ENCODE assay signal across 8 cellular contexts in genomic region chr10:69362471-69362954, GRCh38. TPM values are rescaled to one million over a fixed set of nuclear protein-coding genes. Genes with fewer than 3 reads are reported as not detected.
DNase-seq lines count a peak whose midpoint lies in the region; ATAC-seq and TF ChIP-seq lines count a peak whose summit lies in the region.

No MANE protein-coding gene starts in this region.

- no peak overlapping the region for H3K4me3 ChIP-seq in foreskin fibroblast (ENCODE audit: low read depth in 1 of 2, low read length in 2 of 2)

- DNase-seq in H4 (ENCODE audit: low spot score) (peak; percentile 75), T1000 (lab: John Stamatoyannopoulos, UW) (peak; percentile 45), foreskin fibroblast (peak; percentile 79 to 90), immature natural killer cell (no peak), NCI-H345 treated with DMSO at 0.1 percent for 48 hours (lab: John Stamatoyannopoulos, UW; ENCODE audit: unreplicated experiment) (no peak)
- DNase-seq in stimulated activated effector memory CD8-positive, alpha-beta T cell treated with anti-CD3 and anti-CD28 coated beads, Interleukin-12 subunit alpha, Interleukin-12 subunit beta, amount 100 ng/mL, for 72 hours (ENCODE audit: low spot score in 2 of 2) = no peak

- H3K27ac Mint-ChIP-seq in stimulated activated effector memory CD8-positive, alpha-beta T cell treated with anti-CD3 and anti-CD28 coated beads, Interleukin-12 subunit alpha, Interleukin-12 subunit beta, amount 100 ng/mL, for 72 hours = peak overlapping the region; percentile 69
- no peak overlapping the region for H3K27ac Mint-ChIP-seq in immature natural killer cell

- no peak overlapping the region for H3K4me3 Mint-ChIP-seq in stimulated activated effector memory CD8-positive, alpha-beta T cell treated with anti-CD3 and anti-CD28 coated beads, Interleukin-12 subunit alpha, Interleukin-12 subunit beta, amount 100 ng/mL, for 72 hours
- H3K4me3 Mint-ChIP-seq in immature natural killer cell = no peak overlapping the region

- peaks cover 95% of the 10 kb centered on the region for H3K36me3 Mint-ChIP-seq in stimulated activated effector memory CD8-positive, alpha-beta T cell treated with anti-CD3 and anti-CD28 coated beads, Interleukin-12 subunit alpha, Interleukin-12 subunit beta, amount 100 ng/mL, for 72 hours
- H3K36me3 Mint-ChIP-seq in immature natural killer cell = peaks cover 0 to 16% (median 5%) of the 10 kb centered on the region in 3 donors

- no peak for TF ChIP-seq CTCF in foreskin fibroblast (IDR thresholded peaks at IDR 0.05; ENCODE audit: low read depth, low read length)

- peaks cover 0 to 2% (median 1%) of the 10 kb centered on the region in 3 donors for H3K27me3 Mint-ChIP-seq in immature natural killer cell (ENCODE audit: low read depth in 3 of 3)

- H3K9me3 Mint-ChIP-seq in stimulated activated effector memory CD8-positive, alpha-beta T cell treated with anti-CD3 and anti-CD28 coated beads, Interleukin-12 subunit alpha, Interleukin-12 subunit beta, amount 100 ng/mL, for 72 hours = no peaks in the 10 kb centered on the region
- no peaks in the 10 kb centered on the region for H3K9me3 Mint-ChIP-seq in immature natural killer cell

- peaks cover 53% of the 10 kb centered on the region for H3K4me1 Mint-ChIP-seq in stimulated activated effector memory CD8-positive, alpha-beta T cell treated with anti-CD3 and anti-CD28 coated beads, Interleukin-12 subunit alpha, Interleukin-12 subunit beta, amount 100 ng/mL, for 72 hours
- peaks cover 23 to 57% of the 10 kb centered on the region in 2 donors for H3K4me1 Mint-ChIP-seq in immature natural killer cell

- peak; percentile 53 for ATAC-seq in stimulated activated effector memory CD8-positive, alpha-beta T cell treated with anti-CD3 and anti-CD28 coated beads, Interleukin-12 subunit alpha, Interleukin-12 subunit beta, amount 100 ng/mL, for 72 hours
- no peak for ATAC-seq in GM21737 (IDR thresholded peaks at IDR 0.05; ENCODE audit: unreplicated experiment)
- ATAC-seq in GM18861 (IDR thresholded peaks at IDR 0.05; ENCODE audit: unreplicated experiment) = no peak

RNA-seq across cellular contexts. Expression of gene TACR2, which starts 54.2 kb away (rescaled TPM):
- total RNA-seq in H4 (2014; rRNA removed; shearing (Covaris generic)) = not detected in 2 replicates
- under 1 TPM; 0.22 to 0.96 (median 0.26) TPM for polyA plus RNA-seq in immature natural killer cell

Comparison
In these comparisons a context has a peak if more than half of its experiments do, and no peak if none do; other contexts are left out.
1. DNase-seq: peak in H4 (single experiment), T1000 (single experiment) and foreskin fibroblast (2 of 2); none in stimulated activated effector memory CD8-positive, alpha-beta T cell treated with anti-CD3 and anti-CD28 coated beads, Interleukin-12 subunit alpha, Interleukin-12 subunit beta, amount 100 ng/mL, for 72 hours (0 of 2), immature natural killer cell (0 of 3) and NCI-H345 treated with DMSO at 0.1 percent for 48 hours (single experiment).